Comparison of ENCODE assay signal across 7 cellular contexts in genomic region chr6:36852481-36853147, GRCh38. TPM values are rescaled to one million over a fixed set of nuclear protein-coding genes. Genes with fewer than 3 reads are reported as not detected.
A peak's percentile ranks its signal among the peaks of the same experiment; 100 is the strongest.
DNase-seq lines count a peak whose midpoint lies in the region; ATAC-seq and TF ChIP-seq lines count a peak whose summit lies in the region.

No MANE protein-coding gene starts in this region.

- peaks cover 7 to 58% of the 10 kb centered on the region in 2 experiments; a peak in 2 of 3 replicates for H3K36me3 ChIP-seq in HEK293 (ENCODE audit: control insufficient read depth in 2 of 2, insufficient read depth in 1 of 2, low read length in 2 of 2)
- H3K36me3 ChIP-seq in left ventricle myocardium inferior: peaks cover 13% of the 10 kb centered on the region
- H3K36me3 ChIP-seq in suprapubic skin: peaks cover 7% of the 10 kb centered on the region

- H3K4me3 ChIP-seq in HEK293 (ENCODE audit: low read depth, low read length): no peak overlapping the region
- H3K4me3 ChIP-seq in left ventricle myocardium inferior: no peak overlapping the region
- H3K4me3 ChIP-seq in suprapubic skin: no peak overlapping the region

- H3K36me3 Mint-ChIP-seq in activated T-helper 17 cell treated with anti-CD3 and anti-CD28 coated beads, Interleukin-2, amount 50 U/mL, for 72 hours (ENCODE audit: low read depth): peaks cover 59% of the 10 kb centered on the region
- H3K36me3 Mint-ChIP-seq in activated CD8-positive, alpha-beta memory T cell treated with anti-CD3 and anti-CD28 coated beads, Interleukin-2, amount 10 ng/mL, durations not matched to agents 7 days and 5 days: peaks cover 30% of the 10 kb centered on the region

- H3K9me3 ChIP-seq in HEK293 (ENCODE audit: control insufficient read depth, insufficient read depth, low read depth, low read length) (no peaks in the 10 kb centered on the region), left ventricle myocardium inferior (replicated peaks) (no peaks in the 10 kb centered on the region), suprapubic skin (no peaks in the 10 kb centered on the region)

- POLR2A ChIA-PET in HEK293 (lab: Yijun Ruan, JAX): interaction anchor here (0.6 to 1.7 kb wide), 7 partner anchors 10 to 244 kb away, joined by 3 to 6 read pairs (median 3); partner anchors contain the start of gene C6orf89

- H3K27me3 ChIP-seq in left ventricle myocardium inferior (ENCODE audit: low read depth) (no peaks in the 10 kb centered on the region), suprapubic skin (no peaks in the 10 kb centered on the region)

- no peak for DNase-seq in left ventricle myocardium inferior
- peak; percentile 57 to 58 for DNase-seq in suprapubic skin (ENCODE audit: low spot score in 2 of 2)
- no peak for DNase-seq in activated CD8-positive, alpha-beta memory T cell treated with anti-CD3 and anti-CD28 coated beads, Interleukin-2, amount 10 ng/mL, durations not matched to agents 7 days and 5 days
- DNase-seq in stimulated activated naive CD8-positive, alpha-beta T cell treated with anti-CD3 and anti-CD28 coated beads, Interleukin-15, amount 100 ng/mL, for 72 hours: no peak
- DNase-seq in GF-D8 (lab: John Stamatoyannopoulos, UW): no peak

- TF ChIP-seq POLR2A in suprapubic skin (IDR thresholded peaks at IDR 0.05): no peak

- H3K27me3 Mint-ChIP-seq in activated T-helper 17 cell treated with anti-CD3 and anti-CD28 coated beads, Interleukin-2, amount 50 U/mL, for 72 hours: no peaks in the 10 kb centered on the region
- no peaks in the 10 kb centered on the region for H3K27me3 Mint-ChIP-seq in activated CD8-positive, alpha-beta memory T cell treated with anti-CD3 and anti-CD28 coated beads, Interleukin-2, amount 10 ng/mL, durations not matched to agents 7 days and 5 days
- H3K27me3 Mint-ChIP-seq in stimulated activated naive CD8-positive, alpha-beta T cell treated with anti-CD3 and anti-CD28 coated beads, Interleukin-15, amount 100 ng/mL, for 72 hours: peaks cover 18% of the 10 kb centered on the region

- intact Hi-C loops in left ventricle myocardium inferior (cut with micrococcal nuclease): loop anchor here (5.0 kb wide), 1 partner anchor 85 kb away; no protein-coding TSS in a partner anchor

- no peaks in the 10 kb centered on the region for H3K9me3 Mint-ChIP-seq in activated T-helper 17 cell treated with anti-CD3 and anti-CD28 coated beads, Interleukin-2, amount 50 U/mL, for 72 hours
- H3K9me3 Mint-ChIP-seq in activated CD8-positive, alpha-beta memory T cell treated with anti-CD3 and anti-CD28 coated beads, Interleukin-2, amount 10 ng/mL, durations not matched to agents 7 days and 5 days (ENCODE audit: low read depth): no peaks in the 10 kb centered on the region
- H3K9me3 Mint-ChIP-seq in stimulated activated naive CD8-positive, alpha-beta T cell treated with anti-CD3 and anti-CD28 coated beads, Interleukin-15, amount 100 ng/mL, for 72 hours: no peaks in the 10 kb centered on the region

- H3K27ac ChIP-seq in HEK293 (ENCODE audit: extremely low read depth, low read depth, low read length) (no peak overlapping the region), left ventricle myocardium inferior (replicated peaks) (peak overlapping the region; percentile 92), suprapubic skin (no peak overlapping the region)

- H3K4me3 Mint-ChIP-seq in activated T-helper 17 cell treated with anti-CD3 and anti-CD28 coated beads, Interleukin-2, amount 50 U/mL, for 72 hours: no peak overlapping the region
- H3K4me3 Mint-ChIP-seq in activated CD8-positive, alpha-beta memory T cell treated with anti-CD3 and anti-CD28 coated beads, Interleukin-2, amount 10 ng/mL, durations not matched to agents 7 days and 5 days: no peak overlapping the region
- H3K4me3 Mint-ChIP-seq in stimulated activated naive CD8-positive, alpha-beta T cell treated with anti-CD3 and anti-CD28 coated beads, Interleukin-15, amount 100 ng/mL, for 72 hours: no peak overlapping the region

- no peak for TF ChIP-seq CTCF in HEK293 (tag by site-specific recombination; IDR thresholded peaks at IDR 0.05)
- no peak for TF ChIP-seq CTCF in left ventricle myocardium inferior (IDR thresholded peaks at IDR 0.05; ENCODE audit: borderline replicate concordance)
- no peak for TF ChIP-seq CTCF in suprapubic skin (IDR thresholded peaks at IDR 0.05)

- peaks cover 5% of the 10 kb centered on the region for H3K4me1 Mint-ChIP-seq in activated T-helper 17 cell treated with anti-CD3 and anti-CD28 coated beads, Interleukin-2, amount 50 U/mL, for 72 hours
- H3K4me1 Mint-ChIP-seq in activated CD8-positive, alpha-beta memory T cell treated with anti-CD3 and anti-CD28 coated beads, Interleukin-2, amount 10 ng/mL, durations not matched to agents 7 days and 5 days: peaks cover 7% of the 10 kb centered on the region
- peaks cover 10% of the 10 kb centered on the region for H3K4me1 Mint-ChIP-seq in stimulated activated naive CD8-positive, alpha-beta T cell treated with anti-CD3 and anti-CD28 coated beads, Interleukin-15, amount 100 ng/mL, for 72 hours

- CTCF ChIA-PET in HEK293 (lab: Yijun Ruan, JAX): interaction anchor here (0.6 to 11.0 kb wide), 26 partner anchors 8 to 358 kb away, joined by 3 to 298 read pairs (median 9); partner anchors contain the start of genes C6orf89 and PPIL1
- CTCF ChIA-PET in activated CD8-positive, alpha-beta memory T cell treated with anti-CD3 and anti-CD28 coated beads, Interleukin-2, amount 10 ng/mL, durations not matched to agents 7 days and 5 days (lab: Charles Lee): interaction anchor here (0.7 to 7.3 kb wide), 20 partner anchors 11 to 356 kb away, joined by 3 to 131 read pairs (median 5); partner anchors contain the start of gene PPIL1

- peak overlapping the region; percentile 39 for H3K27ac Mint-ChIP-seq in activated T-helper 17 cell treated with anti-CD3 and anti-CD28 coated beads, Interleukin-2, amount 50 U/mL, for 72 hours
- no peak overlapping the region for H3K27ac Mint-ChIP-seq in activated CD8-positive, alpha-beta memory T cell treated with anti-CD3 and anti-CD28 coated beads, Interleukin-2, amount 10 ng/mL, durations not matched to agents 7 days and 5 days
- no peak overlapping the region for H3K27ac Mint-ChIP-seq in stimulated activated naive CD8-positive, alpha-beta T cell treated with anti-CD3 and anti-CD28 coated beads, Interleukin-15, amount 100 ng/mL, for 72 hours

- 57% methylated on average over 4 of the region's 4 CpGs for WGBS in suprapubic skin

- ATAC-seq in activated T-helper 17 cell treated with anti-CD3 and anti-CD28 coated beads, Interleukin-2, amount 50 U/mL, for 72 hours (replicated peaks): no peak
- ATAC-seq in activated CD8-positive, alpha-beta memory T cell treated with anti-CD3 and anti-CD28 coated beads, Interleukin-2, amount 10 ng/mL, durations not matched to agents 7 days and 5 days: no peak
- ATAC-seq in stimulated activated naive CD8-positive, alpha-beta T cell treated with anti-CD3 and anti-CD28 coated beads, Interleukin-15, amount 100 ng/mL, for 72 hours: no peak

- TF ChIP-seq EP300 in suprapubic skin (IDR thresholded peaks at IDR 0.05): no peak

- H3K4me1 ChIP-seq in HEK293 (ENCODE audit: control insufficient read depth, insufficient read depth, low read length): no peaks in the 10 kb centered on the region; the same call in 1 of the 2 replicates
- H3K4me1 ChIP-seq in left ventricle myocardium inferior: peaks cover 95% of the 10 kb centered on the region
- peaks cover 41% of the 10 kb centered on the region for H3K4me1 ChIP-seq in suprapubic skin

TF ChIP-seq in HEK293, 187 proteins besides CTCF, POLR2A, EP300 and RAD21:
- no peak for TF ChIP-seq MEIS1 (CRISPR knock-in tag; IDR thresholded peaks at IDR 0.05; ENCODE audit: borderline replicate concordance)
- TF ChIP-seq ZNF184 (tag by site-specific recombination; IDR thresholded peaks at IDR 0.05): 0 out of 2 replicates have a peak, but pooled peaks have one; percentile 14
TF ChIP-seq in HEK293: peak in this region for 1.

RNA-seq across cellular contexts. Expression of gene CPNE5, which starts 13.4 kb away (rescaled TPM):
- total RNA-seq in activated T-helper 17 cell treated with anti-CD3 and anti-CD28 coated beads, Interleukin-2, amount 50 U/mL, for 72 hours: 1 to 10 TPM; 2.2 to 3.9 TPM
- total RNA-seq in left ventricle myocardium inferior: 26.5 TPM
- total RNA-seq in suprapubic skin: 1 to 10 TPM in 2 of 4 donors, under 1 TPM in 2; 0.48 to 1.2 (median 0.90) TPM
- under 1 TPM; 0.79 to 0.94 TPM for total RNA-seq in activated CD8-positive, alpha-beta memory T cell treated with anti-CD3 and anti-CD28 coated beads, Interleukin-2, amount 10 ng/mL, durations not matched to agents 7 days and 5 days

RNA-seq across cellular contexts. Expression of gene PPIL1, which starts 22.0 kb away (rescaled TPM):
- 10 to 100 TPM; 23.6 to 60.3 TPM for total RNA-seq in activated T-helper 17 cell treated with anti-CD3 and anti-CD28 coated beads, Interleukin-2, amount 50 U/mL, for 72 hours
- total RNA-seq in left ventricle myocardium inferior (69.1 TPM), suprapubic skin (10 to 100 TPM in 1 of 4 donors, 1 to 10 TPM in 3; 4.1 to 16.6 (median 7.7) TPM)
- total RNA-seq in activated CD8-positive, alpha-beta memory T cell treated with anti-CD3 and anti-CD28 coated beads, Interleukin-2, amount 10 ng/mL, durations not matched to agents 7 days and 5 days: 10 to 100 TPM; 30.8 to 39.9 TPM

RNA-seq across cellular contexts. Expression of gene C6orf89, which starts 33.1 kb away (rescaled TPM):
- 10 to 100 TPM; 39.3 to 47.0 TPM for total RNA-seq in activated T-helper 17 cell treated with anti-CD3 and anti-CD28 coated beads, Interleukin-2, amount 50 U/mL, for 72 hours
- 76.4 TPM for total RNA-seq in left ventricle myocardium inferior
- 10 to 100 TPM; 29.8 to 42.1 (median 37.9) TPM for total RNA-seq in suprapubic skin
- 10 to 100 TPM; 46.4 to 47.7 TPM for total RNA-seq in activated CD8-positive, alpha-beta memory T cell treated with anti-CD3 and anti-CD28 coated beads, Interleukin-2, amount 10 ng/mL, durations not matched to agents 7 days and 5 days

Comparison
In these comparisons a context has a peak if more than half of its experiments do, and no peak if none do; other contexts are left out.
1. DNase-seq: peak in suprapubic skin (2 of 2); none in left ventricle myocardium inferior (single experiment), activated CD8-positive, alpha-beta memory T cell treated with anti-CD3 and anti-CD28 coated beads, Interleukin-2, amount 10 ng/mL, durations not matched to agents 7 days and 5 days (single experiment), stimulated activated naive CD8-positive, alpha-beta T cell treated with anti-CD3 and anti-CD28 coated beads, Interleukin-15, amount 100 ng/mL, for 72 hours (0 of 2) and GF-D8 (single experiment).